In the genomic region with DNA sequence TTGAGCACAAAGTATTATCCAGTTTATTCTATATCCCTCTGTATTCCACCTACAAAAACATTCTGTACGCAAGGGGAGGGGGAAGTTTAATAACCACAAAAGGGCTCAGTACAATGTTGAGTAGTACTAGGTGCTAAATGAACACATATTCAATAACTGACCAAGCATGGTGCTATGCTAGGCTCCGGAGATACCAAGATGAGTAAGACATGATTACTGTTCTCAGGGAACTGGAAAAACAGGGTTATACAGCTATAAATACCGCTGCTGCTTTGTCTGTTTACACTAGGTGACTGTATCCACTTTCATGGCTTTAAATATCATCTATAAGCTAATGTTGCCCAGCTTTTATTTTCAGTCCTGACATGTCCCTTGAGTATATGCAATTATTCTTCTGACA, we compare ENCODE assay signal across 1 cellular context.
TF ChIP-seq lines count a peak whose summit lies in the region.

No MANE protein-coding gene starts in this region.

TF ChIP-seq in GM12878, 131 proteins besides CTCF, POLR2A, EP300 and RAD21 (continued from another document):
- TF ChIP-seq, protein P1, sequence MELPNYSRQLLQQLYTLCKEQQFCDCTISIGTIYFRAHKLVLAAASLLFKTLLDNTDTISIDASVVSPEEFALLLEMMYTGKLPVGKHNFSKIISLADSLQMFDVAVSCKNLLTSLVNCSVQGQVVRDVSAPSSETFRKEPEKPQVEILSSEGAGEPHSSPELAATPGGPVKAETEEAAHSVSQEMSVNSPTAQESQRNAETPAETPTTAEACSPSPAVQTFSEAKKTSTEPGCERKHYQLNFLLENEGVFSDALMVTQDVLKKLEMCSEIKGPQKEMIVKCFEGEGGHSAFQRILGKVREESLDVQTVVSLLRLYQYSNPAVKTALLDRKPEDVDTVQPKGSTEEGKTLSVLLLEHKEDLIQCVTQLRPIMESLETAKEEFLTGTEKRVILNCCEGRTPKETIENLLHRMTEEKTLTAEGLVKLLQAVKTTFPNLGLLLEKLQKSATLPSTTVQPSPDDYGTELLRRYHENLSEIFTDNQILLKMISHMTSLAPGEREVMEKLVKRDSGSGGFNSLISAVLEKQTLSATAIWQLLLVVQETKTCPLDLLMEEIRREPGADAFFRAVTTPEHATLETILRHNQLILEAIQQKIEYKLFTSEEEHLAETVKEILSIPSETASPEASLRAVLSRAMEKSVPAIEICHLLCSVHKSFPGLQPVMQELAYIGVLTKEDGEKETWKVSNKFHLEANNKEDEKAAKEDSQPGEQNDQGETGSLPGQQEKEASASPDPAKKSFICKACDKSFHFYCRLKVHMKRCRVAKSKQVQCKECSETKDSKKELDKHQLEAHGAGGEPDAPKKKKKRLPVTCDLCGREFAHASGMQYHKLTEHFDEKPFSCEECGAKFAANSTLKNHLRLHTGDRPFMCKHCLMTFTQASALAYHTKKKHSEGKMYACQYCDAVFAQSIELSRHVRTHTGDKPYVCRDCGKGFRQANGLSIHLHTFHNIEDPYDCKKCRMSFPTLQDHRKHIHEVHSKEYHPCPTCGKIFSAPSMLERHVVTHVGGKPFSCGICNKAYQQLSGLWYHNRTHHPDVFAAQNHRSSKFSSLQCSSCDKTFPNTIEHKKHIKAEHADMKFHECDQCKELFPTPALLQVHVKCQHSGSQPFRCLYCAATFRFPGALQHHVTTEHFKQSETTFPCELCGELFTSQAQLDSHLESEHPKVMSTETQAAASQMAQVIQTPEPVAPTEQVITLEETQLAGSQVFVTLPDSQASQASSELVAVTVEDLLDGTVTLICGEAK (IDR thresholded peaks at IDR 0.05; ENCODE audit: borderline replicate concordance) = no peak
- TF ChIP-seq JUNB (IDR thresholded peaks at IDR 0.05) (peak; percentile 82), DPF2 (IDR thresholded peaks at IDR 0.05) (no peak), MTA2 (IDR thresholded peaks at IDR 0.05; ENCODE audit: low read depth) (no peak), BHLHE40 (IDR thresholded peaks at IDR 0.05; ENCODE audit: borderline replicate concordance in 1 of 2, low read depth in 2 of 2, low read length in 1 of 2) (no peak), WRNIP1 (IDR thresholded peaks at IDR 0.05; ENCODE audit: borderline replicate concordance, low read depth, low read length) (no peak), LARP7 (IDR thresholded peaks at IDR 0.05) (no peak), RELA (IDR thresholded peaks at IDR 0.05; ENCODE audit: borderline replicate concordance, partially characterized antibody) (no peak), CREM (IDR thresholded peaks at IDR 0.05; ENCODE audit: low read depth) (peak; percentile 40; the same call in 1 of the 2 replicates), SMARCA5 (IDR thresholded peaks at IDR 0.05) (no peak), FOXK2 (IDR thresholded peaks at IDR 0.05) (no peak), FOXM1 (IDR thresholded peaks at IDR 0.05; ENCODE audit: low read depth, low read length) (peak; percentile 52; the same call in 1 of the 2 replicates), HCFC1 (IDR thresholded peaks at IDR 0.05; ENCODE audit: low read length) (no peak), TCF7 (IDR thresholded peaks at IDR 0.05; ENCODE audit: borderline replicate concordance) (no peak), TCF12 (IDR thresholded peaks at IDR 0.05; ENCODE audit: low read depth, low read length) (no peak), SRF (IDR thresholded peaks at IDR 0.05; ENCODE audit: low read depth in 2 of 2, low read length in 2 of 2) (0 out of 4 replicates have a peak, but pooled peaks of 1 of the 2 experiments have one; percentile 39), SIN3A (IDR thresholded peaks at IDR 0.05; ENCODE audit: low read depth, low read length) (no peak), RFX5 (IDR thresholded peaks at IDR 0.05; ENCODE audit: low read depth, low read length) (no peak), CHD2 (IDR thresholded peaks at IDR 0.05; ENCODE audit: borderline replicate concordance, low read depth, low read length) (no peak), MTA3 (IDR thresholded peaks at IDR 0.05; ENCODE audit: borderline replicate concordance, low read length) (no peak), STAT3 (IDR thresholded peaks at IDR 0.05; ENCODE audit: low read depth, low read length) (no peak), GATAD2B (conservative IDR thresholded peaks at IDR 0.05; ENCODE audit: low read depth) (no peak), ZNF217 (IDR thresholded peaks at IDR 0.05) (no peak), BMI1 (IDR thresholded peaks at IDR 0.05; ENCODE audit: borderline replicate concordance) (no peak), NRF1 (conservative IDR thresholded peaks at IDR 0.05; ENCODE audit: low read depth, low read length) (no peak), SUPT20H (IDR thresholded peaks at IDR 0.05; ENCODE audit: borderline replicate concordance, control insufficient read depth, low read depth, low read length) (no peak), ATF7 (IDR thresholded peaks at IDR 0.05; ENCODE audit: low read depth) (no peak), CHD4 (IDR thresholded peaks at IDR 0.05) (no peak)
- TF ChIP-seq, protein P2, sequence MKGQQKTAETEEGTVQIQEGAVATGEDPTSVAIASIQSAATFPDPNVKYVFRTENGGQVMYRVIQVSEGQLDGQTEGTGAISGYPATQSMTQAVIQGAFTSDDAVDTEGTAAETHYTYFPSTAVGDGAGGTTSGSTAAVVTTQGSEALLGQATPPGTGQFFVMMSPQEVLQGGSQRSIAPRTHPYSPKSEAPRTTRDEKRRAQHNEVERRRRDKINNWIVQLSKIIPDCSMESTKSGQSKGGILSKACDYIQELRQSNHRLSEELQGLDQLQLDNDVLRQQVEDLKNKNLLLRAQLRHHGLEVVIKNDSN (IDR thresholded peaks at IDR 0.05; ENCODE audit: borderline replicate concordance, extremely low read length, insufficient read depth, low read depth, low read length) = no peak
- TF ChIP-seq, protein P3, sequence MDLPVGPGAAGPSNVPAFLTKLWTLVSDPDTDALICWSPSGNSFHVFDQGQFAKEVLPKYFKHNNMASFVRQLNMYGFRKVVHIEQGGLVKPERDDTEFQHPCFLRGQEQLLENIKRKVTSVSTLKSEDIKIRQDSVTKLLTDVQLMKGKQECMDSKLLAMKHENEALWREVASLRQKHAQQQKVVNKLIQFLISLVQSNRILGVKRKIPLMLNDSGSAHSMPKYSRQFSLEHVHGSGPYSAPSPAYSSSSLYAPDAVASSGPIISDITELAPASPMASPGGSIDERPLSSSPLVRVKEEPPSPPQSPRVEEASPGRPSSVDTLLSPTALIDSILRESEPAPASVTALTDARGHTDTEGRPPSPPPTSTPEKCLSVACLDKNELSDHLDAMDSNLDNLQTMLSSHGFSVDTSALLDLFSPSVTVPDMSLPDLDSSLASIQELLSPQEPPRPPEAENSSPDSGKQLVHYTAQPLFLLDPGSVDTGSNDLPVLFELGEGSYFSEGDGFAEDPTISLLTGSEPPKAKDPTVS (IDR thresholded peaks at IDR 0.05; ENCODE audit: low read depth, low read length) = no peak
- TF ChIP-seq, protein P4, sequence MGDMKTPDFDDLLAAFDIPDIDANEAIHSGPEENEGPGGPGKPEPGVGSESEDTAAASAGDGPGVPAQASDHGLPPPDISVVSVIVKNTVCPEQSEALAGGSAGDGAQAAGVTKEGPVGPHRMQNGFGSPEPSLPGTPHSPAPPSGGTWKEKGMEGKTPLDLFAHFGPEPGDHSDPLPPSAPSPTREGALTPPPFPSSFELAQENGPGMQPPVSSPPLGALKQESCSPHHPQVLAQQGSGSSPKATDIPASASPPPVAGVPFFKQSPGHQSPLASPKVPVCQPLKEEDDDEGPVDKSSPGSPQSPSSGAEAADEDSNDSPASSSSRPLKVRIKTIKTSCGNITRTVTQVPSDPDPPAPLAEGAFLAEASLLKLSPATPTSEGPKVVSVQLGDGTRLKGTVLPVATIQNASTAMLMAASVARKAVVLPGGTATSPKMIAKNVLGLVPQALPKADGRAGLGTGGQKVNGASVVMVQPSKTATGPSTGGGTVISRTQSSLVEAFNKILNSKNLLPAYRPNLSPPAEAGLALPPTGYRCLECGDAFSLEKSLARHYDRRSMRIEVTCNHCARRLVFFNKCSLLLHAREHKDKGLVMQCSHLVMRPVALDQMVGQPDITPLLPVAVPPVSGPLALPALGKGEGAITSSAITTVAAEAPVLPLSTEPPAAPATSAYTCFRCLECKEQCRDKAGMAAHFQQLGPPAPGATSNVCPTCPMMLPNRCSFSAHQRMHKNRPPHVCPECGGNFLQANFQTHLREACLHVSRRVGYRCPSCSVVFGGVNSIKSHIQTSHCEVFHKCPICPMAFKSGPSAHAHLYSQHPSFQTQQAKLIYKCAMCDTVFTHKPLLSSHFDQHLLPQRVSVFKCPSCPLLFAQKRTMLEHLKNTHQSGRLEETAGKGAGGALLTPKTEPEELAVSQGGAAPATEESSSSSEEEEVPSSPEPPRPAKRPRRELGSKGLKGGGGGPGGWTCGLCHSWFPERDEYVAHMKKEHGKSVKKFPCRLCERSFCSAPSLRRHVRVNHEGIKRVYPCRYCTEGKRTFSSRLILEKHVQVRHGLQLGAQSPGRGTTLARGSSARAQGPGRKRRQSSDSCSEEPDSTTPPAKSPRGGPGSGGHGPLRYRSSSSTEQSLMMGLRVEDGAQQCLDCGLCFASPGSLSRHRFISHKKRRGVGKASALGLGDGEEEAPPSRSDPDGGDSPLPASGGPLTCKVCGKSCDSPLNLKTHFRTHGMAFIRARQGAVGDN (IDR thresholded peaks at IDR 0.05) = no peak
- TF ChIP-seq, protein P5, sequence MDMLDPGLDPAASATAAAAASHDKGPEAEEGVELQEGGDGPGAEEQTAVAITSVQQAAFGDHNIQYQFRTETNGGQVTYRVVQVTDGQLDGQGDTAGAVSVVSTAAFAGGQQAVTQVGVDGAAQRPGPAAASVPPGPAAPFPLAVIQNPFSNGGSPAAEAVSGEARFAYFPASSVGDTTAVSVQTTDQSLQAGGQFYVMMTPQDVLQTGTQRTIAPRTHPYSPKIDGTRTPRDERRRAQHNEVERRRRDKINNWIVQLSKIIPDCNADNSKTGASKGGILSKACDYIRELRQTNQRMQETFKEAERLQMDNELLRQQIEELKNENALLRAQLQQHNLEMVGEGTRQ (IDR thresholded peaks at IDR 0.05; ENCODE audit: borderline replicate concordance, low read depth, low read length) = no peak
- TF ChIP-seq, protein P6, sequence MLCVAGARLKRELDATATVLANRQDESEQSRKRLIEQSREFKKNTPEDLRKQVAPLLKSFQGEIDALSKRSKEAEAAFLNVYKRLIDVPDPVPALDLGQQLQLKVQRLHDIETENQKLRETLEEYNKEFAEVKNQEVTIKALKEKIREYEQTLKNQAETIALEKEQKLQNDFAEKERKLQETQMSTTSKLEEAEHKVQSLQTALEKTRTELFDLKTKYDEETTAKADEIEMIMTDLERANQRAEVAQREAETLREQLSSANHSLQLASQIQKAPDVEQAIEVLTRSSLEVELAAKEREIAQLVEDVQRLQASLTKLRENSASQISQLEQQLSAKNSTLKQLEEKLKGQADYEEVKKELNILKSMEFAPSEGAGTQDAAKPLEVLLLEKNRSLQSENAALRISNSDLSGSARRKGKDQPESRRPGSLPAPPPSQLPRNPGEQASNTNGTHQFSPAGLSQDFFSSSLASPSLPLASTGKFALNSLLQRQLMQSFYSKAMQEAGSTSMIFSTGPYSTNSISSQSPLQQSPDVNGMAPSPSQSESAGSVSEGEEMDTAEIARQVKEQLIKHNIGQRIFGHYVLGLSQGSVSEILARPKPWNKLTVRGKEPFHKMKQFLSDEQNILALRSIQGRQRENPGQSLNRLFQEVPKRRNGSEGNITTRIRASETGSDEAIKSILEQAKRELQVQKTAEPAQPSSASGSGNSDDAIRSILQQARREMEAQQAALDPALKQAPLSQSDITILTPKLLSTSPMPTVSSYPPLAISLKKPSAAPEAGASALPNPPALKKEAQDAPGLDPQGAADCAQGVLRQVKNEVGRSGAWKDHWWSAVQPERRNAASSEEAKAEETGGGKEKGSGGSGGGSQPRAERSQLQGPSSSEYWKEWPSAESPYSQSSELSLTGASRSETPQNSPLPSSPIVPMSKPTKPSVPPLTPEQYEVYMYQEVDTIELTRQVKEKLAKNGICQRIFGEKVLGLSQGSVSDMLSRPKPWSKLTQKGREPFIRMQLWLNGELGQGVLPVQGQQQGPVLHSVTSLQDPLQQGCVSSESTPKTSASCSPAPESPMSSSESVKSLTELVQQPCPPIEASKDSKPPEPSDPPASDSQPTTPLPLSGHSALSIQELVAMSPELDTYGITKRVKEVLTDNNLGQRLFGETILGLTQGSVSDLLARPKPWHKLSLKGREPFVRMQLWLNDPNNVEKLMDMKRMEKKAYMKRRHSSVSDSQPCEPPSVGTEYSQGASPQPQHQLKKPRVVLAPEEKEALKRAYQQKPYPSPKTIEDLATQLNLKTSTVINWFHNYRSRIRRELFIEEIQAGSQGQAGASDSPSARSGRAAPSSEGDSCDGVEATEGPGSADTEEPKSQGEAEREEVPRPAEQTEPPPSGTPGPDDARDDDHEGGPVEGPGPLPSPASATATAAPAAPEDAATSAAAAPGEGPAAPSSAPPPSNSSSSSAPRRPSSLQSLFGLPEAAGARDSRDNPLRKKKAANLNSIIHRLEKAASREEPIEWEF (IDR thresholded peaks at IDR 0.05; ENCODE audit: insufficient replicate concordance, low read depth, low read length) = no peak
- TF ChIP-seq, protein P7, sequence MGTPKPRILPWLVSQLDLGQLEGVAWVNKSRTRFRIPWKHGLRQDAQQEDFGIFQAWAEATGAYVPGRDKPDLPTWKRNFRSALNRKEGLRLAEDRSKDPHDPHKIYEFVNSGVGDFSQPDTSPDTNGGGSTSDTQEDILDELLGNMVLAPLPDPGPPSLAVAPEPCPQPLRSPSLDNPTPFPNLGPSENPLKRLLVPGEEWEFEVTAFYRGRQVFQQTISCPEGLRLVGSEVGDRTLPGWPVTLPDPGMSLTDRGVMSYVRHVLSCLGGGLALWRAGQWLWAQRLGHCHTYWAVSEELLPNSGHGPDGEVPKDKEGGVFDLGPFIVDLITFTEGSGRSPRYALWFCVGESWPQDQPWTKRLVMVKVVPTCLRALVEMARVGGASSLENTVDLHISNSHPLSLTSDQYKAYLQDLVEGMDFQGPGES (IDR thresholded peaks at IDR 0.05) = no peak
- TF ChIP-seq, protein P8, sequence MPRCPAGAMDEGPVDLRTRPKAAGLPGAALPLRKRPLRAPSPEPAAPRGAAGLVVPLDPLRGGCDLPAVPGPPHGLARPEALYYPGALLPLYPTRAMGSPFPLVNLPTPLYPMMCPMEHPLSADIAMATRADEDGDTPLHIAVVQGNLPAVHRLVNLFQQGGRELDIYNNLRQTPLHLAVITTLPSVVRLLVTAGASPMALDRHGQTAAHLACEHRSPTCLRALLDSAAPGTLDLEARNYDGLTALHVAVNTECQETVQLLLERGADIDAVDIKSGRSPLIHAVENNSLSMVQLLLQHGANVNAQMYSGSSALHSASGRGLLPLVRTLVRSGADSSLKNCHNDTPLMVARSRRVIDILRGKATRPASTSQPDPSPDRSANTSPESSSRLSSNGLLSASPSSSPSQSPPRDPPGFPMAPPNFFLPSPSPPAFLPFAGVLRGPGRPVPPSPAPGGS (IDR thresholded peaks at IDR 0.05; ENCODE audit: borderline replicate concordance, insufficient read depth, low read depth, low read length, poor library complexity, severe bottlenecking) = no peak
